Comparison of ENCODE assay signal across 26 cellular contexts in the genomic region with DNA sequence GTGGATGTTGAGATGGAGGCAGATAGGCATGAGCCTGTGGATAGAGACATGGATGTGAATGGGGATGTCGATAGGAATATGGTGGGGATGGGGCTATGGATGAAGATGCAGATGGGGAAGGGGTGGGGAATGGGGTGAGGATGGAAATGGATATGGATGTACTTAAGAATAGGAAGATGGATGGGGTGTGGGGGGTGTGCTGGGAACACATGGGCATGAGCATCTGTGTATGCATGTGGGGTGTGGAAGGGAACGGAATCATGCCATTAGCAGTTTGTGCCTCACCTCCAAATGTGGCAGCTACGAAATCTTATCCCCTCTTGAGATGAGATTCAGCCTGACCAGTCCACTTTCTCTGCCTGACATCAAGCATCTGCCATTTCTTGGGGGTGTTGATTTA.
DNase-seq lines count a peak whose midpoint lies in the region; ATAC-seq, FAIRE-seq and TF ChIP-seq lines count a peak whose summit lies in the region.
"Had no signal": no experiment of that assay in that cellular context is flagged by ENCODE, and none has a peak within 500 bp of the region (broad histone marks: within the 10 kb centered on the region; RNA-seq: fewer than 3 reads in every experiment).

No MANE protein-coding gene starts in this region.

- FAIRE-seq in frontal cortex (lab: Jason Lieb, UNC): no peak
- FAIRE-seq: A549, GM12878, GM12892, GM19239 had no signal

- in situ Hi-C loops in KBM-7 (cut with MboI; ENCODE audit: low pct_unique_long_range_greater_than_20kb, low sequenced_read_pairs): no loop called here

- DNase-seq in right atrium auricular region (ENCODE audit: low spot score): peak; percentile 38
- no peak for DNase-seq in left cardiac atrium
- DNase-seq in ecto neural progenitor cell (ENCODE audit: low spot score): peak; percentile 7
- DNase-seq in osteocyte (ENCODE audit: extremely low spot score, unreplicated experiment): peak; percentile 11
- no peak for DNase-seq in frontal cortex (ENCODE audit: low spot score in 2 of 2)
- no peak for DNase-seq in KBM-7
- DNase-seq: BE2C; C1 segment of cervical spinal cord; CD4-positive, alpha-beta memory T cell; CD4-positive, CD25-positive, alpha-beta regulatory T cell; CD8-positive, alpha-beta memory T cell; COR-L47; DMS 273 treated with DMSO at 0.1 percent for 48 hours; DMS153; DMS53; DMS79; DND-41; EL; GDM1 had no signal

- TF ChIP-seq CTCF in right atrium auricular region (IDR thresholded peaks at IDR 0.05) (no peak), osteocyte (IDR thresholded peaks at IDR 0.05) (no peak)

- peaks cover 17% of the 10 kb centered on the region for H3K9me3 Mint-ChIP-seq in osteocyte (ENCODE audit: unreplicated experiment)
- H3K9me3 Mint-ChIP-seq: CD14-positive monocyte had no signal

- H3K4me3 ChIP-seq in right atrium auricular region: no peak overlapping the region
- H3K4me3 ChIP-seq: A549, BLaER1, GM12878 had no signal

- peaks cover 0 to 10% of the 10 kb centered on the region in 2 donors for H3K4me1 ChIP-seq in right atrium auricular region
- H3K4me1 ChIP-seq: A549, BLaER1 had no signal

- H3K36me3 ChIP-seq in right atrium auricular region: no peaks in the 10 kb centered on the region
- H3K36me3 ChIP-seq: BE2C, BLaER1 had no signal

- H3K27ac Mint-ChIP-seq in osteocyte (ENCODE audit: unreplicated experiment): no peak overlapping the region
- H3K27ac Mint-ChIP-seq: CD14-positive monocyte; CD4-positive, alpha-beta memory T cell; CD8-positive, alpha-beta memory T cell had no signal

- H3K4me3 Mint-ChIP-seq in osteocyte (ENCODE audit: unreplicated experiment): no peak overlapping the region
- H3K4me3 Mint-ChIP-seq: CD14-positive monocyte; CD4-positive, alpha-beta memory T cell; CD8-positive, alpha-beta memory T cell had no signal

- H3K27me3 ChIP-seq in right atrium auricular region: no peaks in the 10 kb centered on the region
- H3K27me3 ChIP-seq: BE2C, BLaER1 had no signal

- no peak for ATAC-seq in left cardiac atrium
- ATAC-seq: A549, GM12878 had no signal

- intact Hi-C loops in left cardiac atrium (cut with DNase I): no loop called here

- H3K4me1 Mint-ChIP-seq in osteocyte (ENCODE audit: unreplicated experiment): peaks cover 22% of the 10 kb centered on the region
- H3K4me1 Mint-ChIP-seq: CD14-positive monocyte had no signal

- H3K27ac ChIP-seq in right atrium auricular region: no peak overlapping the region
- H3K27ac ChIP-seq: 22Rv1, A549, BLaER1 had no signal

- H3K27me3 Mint-ChIP-seq in osteocyte (ENCODE audit: unreplicated experiment): no peaks in the 10 kb centered on the region
- H3K27me3 Mint-ChIP-seq: CD4-positive, CD25-positive, alpha-beta regulatory T cell had no signal

- H3K36me3 Mint-ChIP-seq in osteocyte (ENCODE audit: unreplicated experiment): no peaks in the 10 kb centered on the region
- H3K36me3 Mint-ChIP-seq: CD14-positive monocyte; CD4-positive, alpha-beta memory T cell had no signal

- no peaks in the 10 kb centered on the region for H3K9me3 ChIP-seq in right atrium auricular region
- H3K9me3 ChIP-seq: A549, BE2C, BLaER1 had no signal

Comparison
In these comparisons a context has a peak if more than half of its experiments do, and no peak if none do; other contexts are left out.
1. DNase-seq: peak in right atrium auricular region (single experiment), ecto neural progenitor cell (single experiment) and osteocyte (single experiment); none in left cardiac atrium (single experiment), frontal cortex (0 of 2) and KBM-7 (single experiment).